28 cellular contexts compared by ENCODE assay signal in the genomic region with DNA sequence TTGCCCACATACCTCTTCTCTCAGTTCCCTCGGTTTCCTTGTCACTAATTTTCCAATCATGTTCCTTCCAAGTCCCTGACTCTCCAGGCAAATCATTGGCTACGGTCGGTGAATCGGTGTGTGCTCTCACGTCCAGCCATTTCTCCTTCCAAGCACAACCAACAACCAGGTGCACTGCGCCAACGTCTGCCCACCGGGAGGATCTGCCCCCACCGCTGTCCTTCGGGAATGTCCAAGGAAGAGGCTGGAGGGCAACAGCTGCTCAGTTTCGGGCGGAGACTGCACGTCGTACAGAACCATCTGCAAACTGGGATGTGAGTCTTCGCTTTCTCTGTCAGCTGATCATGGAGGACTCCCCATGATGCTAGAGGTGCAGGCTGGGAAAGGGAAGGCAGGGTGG.
"Had no signal": no experiment of that assay in that cellular context is flagged by ENCODE, and none has a peak within 500 bp of the region (broad histone marks: within the 10 kb centered on the region; RNA-seq: fewer than 3 reads in every experiment).

No MANE protein-coding gene starts in this region.

- H3K9me3 ChIP-seq: ovary, psoas muscle, right lobe of liver, sigmoid colon, stomach, thoracic aorta, thyroid gland, tibial nerve, upper lobe of left lung, vagina had no signal

- H3K27ac Mint-ChIP-seq: naive B cell; naive thymus-derived CD8-positive, alpha-beta T cell; natural killer cell treated with Interleukin-12 subunit alpha and Interleukin-12 subunit beta and Interleukin-15 and Interleukin-18, amount 100 ng/mL, for 72 hours; neural progenitor cell; progenitor cell of endocrine pancreas; stimulated activated memory B cell treated with anti-CD40 and anti-IgM and Interleukin-4, amounts not matched to agents 10 μg/mL and 1 μg/mL and 100 μg/mL, for 72 hours; stimulated activated naive CD8-positive, alpha-beta T cell treated with anti-CD3 and anti-CD28 coated beads, Interleukin-15, Interleukin-2, amounts not matched to agents 100 ng/mL and 50 ng/mL, for 24 hours had no signal

- DNase-seq: naive B cell; naive thymus-derived CD8-positive, alpha-beta T cell; occipital lobe; ovary; psoas muscle; right cardiac atrium; right lobe of liver; sigmoid colon; small intestine; stimulated activated CD4-positive, alpha-beta T cell treated with anti-CD3 and anti-CD28 coated beads, Interleukin-15, amount 100 ng/mL, for 24 hours; stimulated activated CD4-positive, alpha-beta T cell treated with anti-CD3 and anti-CD28 coated beads, Interleukin-4, amount 100 ng/mL, for 1 hour; stimulated activated CD4-positive, alpha-beta T cell treated with anti-CD3 and anti-CD28 coated beads, Interleukin-4, amount 100 ng/mL, for 4 hours; stimulated activated CD8-positive, alpha-beta memory T cell treated with anti-CD3 and anti-CD28 coated beads, Interleukin-4, amount 100 ng/mL, for 48 hours; stimulated activated naive CD4-positive, alpha-beta T cell treated with Interleukin-2 at 50 U/mL for 16 hours; stomach; thyroid gland; trophoblast cell; upper lobe of left lung had no signal

- H3K36me3 ChIP-seq: neural progenitor cell, ovary, right lobe of liver, sigmoid colon, stomach, thoracic aorta, thyroid gland, tibial nerve, upper lobe of left lung, vagina had no signal

- H3K4me3 ChIP-seq: neural progenitor cell, ovary, psoas muscle, right lobe of liver, sigmoid colon, stomach, thoracic aorta, thyroid gland, tibial nerve, upper lobe of left lung, vagina had no signal

- H3K4me1 ChIP-seq: neural progenitor cell, parathyroid adenoma, psoas muscle, sigmoid colon, stomach, thyroid gland, tibial nerve, upper lobe of left lung, vagina had no signal

- FAIRE-seq: small intestine, urothelium cell line had no signal

- H3K27ac ChIP-seq: neural progenitor cell, ovary, parathyroid adenoma, psoas muscle, right lobe of liver, sigmoid colon, stomach, thoracic aorta, thyroid gland, tibial nerve, upper lobe of left lung, vagina had no signal

- H3K9me3 Mint-ChIP-seq: natural killer cell treated with Interleukin-12 subunit alpha and Interleukin-12 subunit beta and Interleukin-15 and Interleukin-18, amount 100 ng/mL, for 72 hours; neural progenitor cell; stimulated activated naive CD8-positive, alpha-beta T cell treated with anti-CD3 and anti-CD28 coated beads, Interleukin-15, Interleukin-2, amounts not matched to agents 100 ng/mL and 50 ng/mL, for 24 hours had no signal

- H3K36me3 Mint-ChIP-seq: naive B cell; naive thymus-derived CD8-positive, alpha-beta T cell; natural killer cell treated with Interleukin-12 subunit alpha and Interleukin-12 subunit beta and Interleukin-15 and Interleukin-18, amount 100 ng/mL, for 72 hours; neural progenitor cell; stimulated activated memory B cell treated with anti-CD40 and anti-IgM and Interleukin-4, amounts not matched to agents 10 μg/mL and 1 μg/mL and 100 μg/mL, for 72 hours had no signal

- ATAC-seq: naive thymus-derived CD8-positive, alpha-beta T cell; natural killer cell treated with Interleukin-12 subunit alpha and Interleukin-12 subunit beta and Interleukin-15 and Interleukin-18, amount 100 ng/mL, for 72 hours; psoas muscle; right cardiac atrium; right lobe of liver; stimulated activated memory B cell treated with anti-CD40 and anti-IgM and Interleukin-4, amounts not matched to agents 10 μg/mL and 1 μg/mL and 100 μg/mL, for 72 hours had no signal

- H3K27me3 Mint-ChIP-seq: naive B cell; naive thymus-derived CD8-positive, alpha-beta T cell; natural killer cell treated with Interleukin-12 subunit alpha and Interleukin-12 subunit beta and Interleukin-15 and Interleukin-18, amount 100 ng/mL, for 72 hours; progenitor cell of endocrine pancreas; stimulated activated memory B cell treated with anti-CD40 and anti-IgM and Interleukin-4, amounts not matched to agents 10 μg/mL and 1 μg/mL and 100 μg/mL, for 72 hours; stimulated activated naive CD8-positive, alpha-beta T cell treated with anti-CD3 and anti-CD28 coated beads, Interleukin-15, Interleukin-2, amounts not matched to agents 100 ng/mL and 50 ng/mL, for 24 hours had no signal

- H3K4me1 Mint-ChIP-seq: naive B cell; naive thymus-derived CD8-positive, alpha-beta T cell; neural progenitor cell; stimulated activated memory B cell treated with anti-CD40 and anti-IgM and Interleukin-4, amounts not matched to agents 10 μg/mL and 1 μg/mL and 100 μg/mL, for 72 hours had no signal

- H3K9ac ChIP-seq: neural progenitor cell, parathyroid adenoma had no signal

- H3K4me3 Mint-ChIP-seq: naive B cell; naive thymus-derived CD8-positive, alpha-beta T cell; natural killer cell treated with Interleukin-12 subunit alpha and Interleukin-12 subunit beta and Interleukin-15 and Interleukin-18, amount 100 ng/mL, for 72 hours; neural progenitor cell; stimulated activated memory B cell treated with anti-CD40 and anti-IgM and Interleukin-4, amounts not matched to agents 10 μg/mL and 1 μg/mL and 100 μg/mL, for 72 hours; stimulated activated naive CD8-positive, alpha-beta T cell treated with anti-CD3 and anti-CD28 coated beads, Interleukin-15, Interleukin-2, amounts not matched to agents 100 ng/mL and 50 ng/mL, for 24 hours had no signal
